1 cellular context compared by ENCODE assay signal in the genomic region with DNA sequence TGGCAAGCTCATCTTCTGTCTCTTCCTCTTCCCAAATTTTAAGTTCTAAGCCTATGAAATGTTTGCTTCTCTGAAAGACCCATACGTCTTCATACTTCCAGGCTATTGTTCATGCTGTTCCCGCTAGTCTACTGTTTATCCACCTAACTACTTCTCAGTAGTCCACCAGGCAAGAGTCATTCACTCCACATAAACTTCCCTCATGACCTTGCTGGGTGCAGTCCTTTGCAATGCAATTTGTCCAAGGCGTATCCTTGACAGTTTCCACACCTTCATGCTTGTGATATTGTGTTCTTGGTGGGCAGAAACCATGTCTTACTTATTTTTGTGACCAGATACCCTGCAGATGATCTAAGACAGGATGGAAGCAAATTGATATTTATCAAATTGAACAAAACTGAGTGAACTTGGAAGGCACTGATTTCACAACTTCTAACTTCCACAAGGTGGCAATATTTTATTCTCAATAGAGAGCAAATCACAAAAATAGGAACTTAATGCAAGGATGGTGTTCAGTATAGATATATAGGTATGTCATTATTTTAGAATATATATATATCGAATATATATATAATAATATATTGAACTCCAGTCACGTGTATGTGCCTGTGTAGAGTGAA.
TF ChIP-seq lines count a peak whose summit lies in the region.

No MANE protein-coding gene starts in this region.

TF ChIP-seq in H1, 55 proteins besides CTCF, POLR2A, EP300 and RAD21 (continued from another document):
- TF ChIP-seq CEBPB (IDR thresholded peaks at IDR 0.05; ENCODE audit: low read depth, low read length), result no peak
- no peak for TF ChIP-seq SAP30 (IDR thresholded peaks at IDR 0.05; ENCODE audit: insufficient read depth, insufficient replicate concordance, low read length)
- no peak for TF ChIP-seq KDM5A (IDR thresholded peaks at IDR 0.05; ENCODE audit: low read length)
- no peak for TF ChIP-seq EZH2 (IDR thresholded peaks at IDR 0.05; ENCODE audit: low read depth, low read length, severe bottlenecking)
- TF ChIP-seq FOSL1 (IDR thresholded peaks at IDR 0.05; ENCODE audit: insufficient read depth, low read depth, low read length), result no peak
- no peak for TF ChIP-seq PHF8 (conservative IDR thresholded peaks at IDR 0.05; ENCODE audit: low read depth, low read length)
- TF ChIP-seq, protein P1, sequence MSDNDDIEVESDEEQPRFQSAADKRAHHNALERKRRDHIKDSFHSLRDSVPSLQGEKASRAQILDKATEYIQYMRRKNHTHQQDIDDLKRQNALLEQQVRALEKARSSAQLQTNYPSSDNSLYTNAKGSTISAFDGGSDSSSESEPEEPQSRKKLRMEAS (IDR thresholded peaks at IDR 0.05), result no peak
- no peak for TF ChIP-seq ZNF274 (IDR thresholded peaks at IDR 0.05; ENCODE audit: borderline replicate concordance, extremely low read depth, low read length)
- no peak for TF ChIP-seq SP4 (IDR thresholded peaks at IDR 0.05; ENCODE audit: low read length)
TF ChIP-seq in H1: peak in this region for 0.
